26 cellular contexts compared by ENCODE assay signal in genomic region chr7:151542606-151543130, GRCh38.
"Had no signal": no experiment of that assay in that cellular context is flagged by ENCODE, and none has a peak within 500 bp of the region (broad histone marks: within the 10 kb centered on the region; RNA-seq: fewer than 3 reads in every experiment).

No MANE protein-coding gene starts in this region.

- FAIRE-seq: keratinocyte, pancreas had no signal

- H3K27me3 ChIP-seq: colonic mucosa, pancreas, right atrium auricular region, stomach, thyroid gland, vagina had no signal

- H3K27ac Mint-ChIP-seq: dendritic cell treated with granulocyte-macrophage colony-stimulating factor and Interleukin-4, amounts not matched to agents 40 ng/mL and 50 ng/mL, for 4 days; immature natural killer cell; natural killer cell had no signal

- H3K36me3 Mint-ChIP-seq: immature natural killer cell, natural killer cell had no signal

- H3K36me3 ChIP-seq: colonic mucosa, lower lobe of right lung, neutrophil, pancreas, right atrium auricular region, stomach, thyroid gland, vagina had no signal

- H3K4me1 ChIP-seq: colonic mucosa had no signal

- H3K27ac ChIP-seq: colonic mucosa, epithelial cell of prostate, lower lobe of right lung, neutrophil, pancreas, right atrium auricular region, stomach, thyroid gland, vagina had no signal

- ATAC-seq: esophagus mucosa, lower lobe of right lung, natural killer cell, pancreas, sciatic nerve had no signal

- DNase-seq: colonic mucosa; effector CD8-positive, alpha-beta T cell; endodermal cell; foreskin melanocyte; hypothalamus; immature natural killer cell; lower lobe of right lung; natural killer cell; pancreas; stimulated activated CD4-positive, alpha-beta T cell treated with anti-CD3 and anti-CD28 coated beads, Interleukin-12 subunit alpha, Interleukin-12 subunit beta, amount 100 ng/mL, for 4 hours; stimulated activated CD4-positive, alpha-beta T cell treated with anti-CD3 and anti-CD28 coated beads, Interleukin-1b, Interleukin-23, amount 100 ng/mL, for 48 hours; stimulated activated CD4-positive, alpha-beta T cell treated with anti-CD3 and anti-CD28 coated beads, Interleukin-4, amount 100 ng/mL, for 1 hour; stimulated activated CD8-positive, alpha-beta memory T cell treated with anti-CD3 and anti-CD28 coated beads, Interleukin-4, amount 100 ng/mL, for 48 hours; stimulated activated naive CD4-positive, alpha-beta T cell treated with Interleukin-2 at 50 U/mL for 16 hours; stomach; trophoblast cell had no signal

- H3K9me3 ChIP-seq: colonic mucosa, lower lobe of right lung, neutrophil, pancreas, right atrium auricular region, stomach, thyroid gland, vagina had no signal

- H3K9me3 Mint-ChIP-seq: dendritic cell treated with granulocyte-macrophage colony-stimulating factor and Interleukin-4, amounts not matched to agents 40 ng/mL and 50 ng/mL, for 4 days; endodermal cell; immature natural killer cell; natural killer cell had no signal

- H3K4me3 Mint-ChIP-seq: dendritic cell treated with granulocyte-macrophage colony-stimulating factor and Interleukin-4, amounts not matched to agents 40 ng/mL and 50 ng/mL, for 4 days; endodermal cell; immature natural killer cell; natural killer cell had no signal

- H3K4me2 ChIP-seq: smooth muscle cell had no signal

- H3K4me3 ChIP-seq: colonic mucosa, lower lobe of right lung, pancreas, right atrium auricular region, smooth muscle cell, stomach, thyroid gland, vagina had no signal
